In genomic region chr16:4660454-4661007, GRCh38 we compare ENCODE assay signal across 8 cellular contexts. TPM values are rescaled to one million over a fixed set of nuclear protein-coding genes. Genes with fewer than 3 reads are reported as not detected.
A peak's percentile ranks its signal among the peaks of the same experiment; 100 is the strongest.
DNase-seq lines count a peak whose midpoint lies in the region; ATAC-seq and TF ChIP-seq lines count a peak whose summit lies in the region.

No MANE protein-coding gene starts in this region.

- WGBS in lung, 2 donors: 27 to 38% methylated on average over 18 of the region's 18 CpGs

- no peaks in the 10 kb centered on the region for H3K9me2 ChIP-seq in PC-3 (replicated peaks; ENCODE audit: low read length)

- no peak overlapping the region for H3K9ac ChIP-seq in PC-3 (ENCODE audit: low read length)

- DNase-seq in T-helper 2 cell (peak in 4 of 5 experiments; percentile 22 to 72 (median 50)), anterior cingulate cortex (lab: John Stamatoyannopoulos, UW) (peak in 44 of 58 donors; percentile 14 to 80 (median 58)), lung (ENCODE audit: low spot score) (peak; percentile 77), NCI-H510A treated with DMSO at 0.1 percent for 48 hours (lab: John Stamatoyannopoulos, UW) (no peak), PC-3 (no peak)
- DNase-seq in stimulated activated CD8-positive, alpha-beta memory T cell treated with anti-CD3 and anti-CD28 coated beads, Interleukin-4, amount 100 ng/mL, for 48 hours: peak; percentile 87

- no peak overlapping the region for H2AFZ ChIP-seq in PC-3 (ENCODE audit: low read length)

- peak; percentile 45 for ATAC-seq in GM21737 (IDR thresholded peaks at IDR 0.05; ENCODE audit: unreplicated experiment)
- peak; percentile 29 for ATAC-seq in lung (ENCODE audit: insufficient read depth, low FRiP score)
- no peak for ATAC-seq in esophagus mucosa
- no peak for ATAC-seq in PC-3

- CTCF ChIA-PET in PC-3 (lab: Charles Lee): interaction anchor here (0.5 kb wide), 1 partner anchor 406 kb away, joined by 4 read pairs; no protein-coding TSS in a partner anchor

- H3K79me2 ChIP-seq in PC-3 (ENCODE audit: low read length): no peaks in the 10 kb centered on the region

- H3K27ac ChIP-seq in lung (ENCODE audit: low read depth in 1 of 2, low read length in 1 of 2) (peak overlapping the region in 1 of 2 donors; percentile 83), PC-3 (ENCODE audit: low read length) (no peak overlapping the region)

- POLR2A ChIA-PET in PC-3 (lab: Charles Lee; ENCODE audit: unreplicated experiment): no interaction called here

- BruUV-seq in PC-3 (replicated peaks; lab: Mats Ljungman, UMichigan): no TSS peak

- TF ChIP-seq CTCF in lung (IDR thresholded peaks at IDR 0.05; ENCODE audit: control extremely low read depth, extremely low read depth) (no peak), PC-3 (conservative IDR thresholded peaks at IDR 0.05; ENCODE audit: low read depth, low read length) (no peak)

- H3K4me2 ChIP-seq in PC-3 (ENCODE audit: low read length): no peak overlapping the region

- H3K4me3 ChIP-seq in lung (no peak overlapping the region), PC-3 (ENCODE audit: low read length) (no peak overlapping the region)

- H3K9me3 ChIP-seq in lung (ENCODE audit: control insufficient read depth in 2 of 2, insufficient read depth in 1 of 2, low read length in 1 of 2): no peaks in the 10 kb centered on the region
- H3K9me3 ChIP-seq in PC-3 (ENCODE audit: low read length): no peaks in the 10 kb centered on the region

- no peaks in the 10 kb centered on the region for H4K20me1 ChIP-seq in PC-3 (ENCODE audit: low read length)

- H3K27me3 ChIP-seq in lung (ENCODE audit: control insufficient read depth, insufficient read depth): no peaks in the 10 kb centered on the region
- H3K27me3 ChIP-seq in PC-3 (ENCODE audit: low read length): no peaks in the 10 kb centered on the region

- no peaks in the 10 kb centered on the region for H3F3A ChIP-seq in PC-3 (ENCODE audit: low read length, unreplicated experiment)

- intact Hi-C loops in PC-3 (cut with micrococcal nuclease): no loop called here

- peaks cover 0 to 24% of the 10 kb centered on the region in 2 donors for H3K4me1 ChIP-seq in lung (ENCODE audit: control insufficient read depth in 2 of 2, insufficient read depth in 2 of 2, low read length in 2 of 2)
- no peaks in the 10 kb centered on the region; the same call in 1 of the 2 replicates for H3K4me1 ChIP-seq in PC-3 (ENCODE audit: insufficient read depth, low read length)

- H3K36me3 ChIP-seq in lung (ENCODE audit: control insufficient read depth in 2 of 2, insufficient read depth in 2 of 2, low read length in 2 of 2) (peaks cover 0 to 48% of the 10 kb centered on the region in 2 donors), PC-3 (ENCODE audit: low read depth, low read length) (no peaks in the 10 kb centered on the region)

RNA-seq across cellular contexts. Expression of gene NUDT16L1, which starts 32.8 kb away (rescaled TPM):
- total RNA-seq in lung (10 to 100 TPM; 34.7 to 41.3 TPM), esophagus mucosa (24.2 TPM), PC-3 (2014; rRNA removed) (49.9 and 64.3 TPM in 2 replicates)
- 10 to 100 TPM; 27.8 to 29.8 TPM for polyA plus RNA-seq in lung

RNA-seq across cellular contexts. Expression of gene MGRN1, which starts 35.9 kb away (rescaled TPM):
- 100 to 1,000 TPM in 1 of 2 donors, 10 to 100 TPM in 1; 55.7 to 112 TPM for total RNA-seq in lung
- 10 to 100 TPM; 29.5 to 38.2 TPM for polyA plus RNA-seq in lung
- total RNA-seq in esophagus mucosa: 19.2 TPM
- 22.7 and 38.2 TPM in 2 replicates for total RNA-seq in PC-3 (2014; rRNA removed)

RNA-seq across cellular contexts. Expression of gene UBALD1, which starts 45.8 kb away (rescaled TPM):
- total RNA-seq in lung: 10 to 100 TPM in 1 of 2 donors, 1 to 10 TPM in 1; 6.6 to 38.5 TPM
- 10 to 100 TPM; 20.2 to 43.2 TPM for polyA plus RNA-seq in lung
- total RNA-seq in esophagus mucosa: 12.7 TPM
- total RNA-seq in PC-3 (2014; rRNA removed): 24.6 and 28.2 TPM in 2 replicates

Comparison
In these comparisons a context has a peak if more than half of its experiments do, and no peak if none do; other contexts are left out.
1. ATAC-seq: peak in GM21737 (single experiment) and lung (single experiment); none in esophagus mucosa (single experiment) and PC-3 (single experiment).
2. DNase-seq: peak in T-helper 2 cell (4 of 5), anterior cingulate cortex (44 of 58), lung (single experiment) and stimulated activated CD8-positive, alpha-beta memory T cell treated with anti-CD3 and anti-CD28 coated beads, Interleukin-4, amount 100 ng/mL, for 48 hours (single experiment); none in NCI-H510A treated with DMSO at 0.1 percent for 48 hours (single experiment) and PC-3 (single experiment).